21 cellular contexts compared by ENCODE assay signal in the genomic region with DNA sequence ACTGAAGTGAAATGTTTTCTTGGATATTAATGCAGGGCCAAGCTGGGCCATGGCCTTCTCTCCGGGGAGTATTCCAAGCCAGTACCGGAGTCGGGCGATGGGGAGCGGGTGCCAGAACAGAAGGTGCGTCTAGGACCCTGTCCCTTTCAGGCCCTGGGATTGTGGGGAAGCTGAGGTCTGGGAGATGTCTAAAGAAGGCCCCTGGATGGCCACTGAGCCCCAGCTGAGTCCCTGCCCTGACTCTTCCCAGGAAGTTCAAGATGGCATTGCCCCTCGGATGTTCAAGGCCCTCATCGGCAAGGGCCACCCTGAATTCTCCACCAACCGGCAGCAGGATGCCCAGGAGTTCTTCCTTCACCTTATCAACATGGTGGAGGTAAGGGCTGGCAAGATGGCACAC. TPM values are rescaled to one million over a fixed set of nuclear protein-coding genes. Genes with fewer than 3 reads are reported as not detected.
"Had no signal": no experiment of that assay in that cellular context is flagged by ENCODE, and none has a peak within 500 bp of the region (broad histone marks: within the 10 kb centered on the region; RNA-seq: fewer than 3 reads in every experiment).

No MANE protein-coding gene starts in this region.

- H3K9me3 Mint-ChIP-seq: IgD-negative memory B cell had no signal

- ATAC-seq: K562 had no signal

- DNase-seq: Kasumi-1, MM.1S, NCI-H1092 treated with DMSO at 0.1 percent for 48 hours, NCI-H1436, NCI-H187, NCI-H2029, NCI-H2081 treated with DMSO at 0.1 percent for 48 hours, NCI-H2171, NCI-H226, NCI-H446, NCI-H510A, NCI-H524 treated with DMSO at 0.1 percent for 48 hours, NCI-H69, NCI-H774, PC-9, Peyer's patch, Right ventricle myocardium superior, SIG-M5 had no signal

- H3K27me3 Mint-ChIP-seq: IgD-negative memory B cell had no signal

- H3K27ac Mint-ChIP-seq: IgD-negative memory B cell had no signal

RNA-seq across cellular contexts. Expression of a gene that starts 19.4 kb away (rescaled TPM):
- total RNA-seq: PC-9, SJSA1 had no signal
